In genomic region chr19:38389101-38389925, GRCh38 we compare ENCODE assay signal across 8 cellular contexts. TPM values are rescaled to one million over a fixed set of nuclear protein-coding genes. Genes with fewer than 3 reads are reported as not detected.
DNase-seq lines count a peak whose midpoint lies in the region; ATAC-seq, FAIRE-seq and TF ChIP-seq lines count a peak whose summit lies in the region.

No MANE protein-coding gene starts in this region.

- no peaks in the 10 kb centered on the region for H3K9me3 ChIP-seq in Caco-2
- no peaks in the 10 kb centered on the region for H3K9me3 ChIP-seq in keratinocyte (ENCODE audit: control insufficient read depth, low read depth, low read length)
- no peaks in the 10 kb centered on the region for H3K9me3 ChIP-seq in thymus (ENCODE audit: control insufficient read depth)

- peak overlapping the region; percentile 40 for H3K27ac ChIP-seq in keratinocyte (ENCODE audit: control insufficient read depth, insufficient read depth, low read length)
- H3K27ac ChIP-seq in thymus (ENCODE audit: low read depth) = no peak overlapping the region

- H3K36me3 ChIP-seq in Caco-2 (ENCODE audit: control insufficient read depth, insufficient read depth, low read length) = peaks cover 4% of the 10 kb centered on the region; the same call in 1 of the 2 replicates
- H3K36me3 ChIP-seq in keratinocyte (ENCODE audit: control insufficient read depth in 2 of 2, extremely low read depth in 1 of 2, insufficient read depth in 2 of 2, low read length in 2 of 2) = peaks cover 7 to 8% of the 10 kb centered on the region in 2 experiments
- H3K36me3 ChIP-seq in thymus (ENCODE audit: control insufficient read depth, insufficient read depth) = peaks cover 4% of the 10 kb centered on the region

- WGBS in thymus = 11% methylated on average over 28 of the region's 28 CpGs

- no TSS peak for BruUV-seq in Caco-2 (replicated peaks; lab: Mats Ljungman, UMichigan)

- CTCF ChIA-PET in Caco-2 (lab: Charles Lee) = interaction anchor here (1.1 to 2.2 kb wide), 2 partner anchors 13 to 14 kb away, joined by 7 to 39 read pairs; partner anchors contain the start of gene FAM98C

- no peaks in the 10 kb centered on the region for H3K27me3 Mint-ChIP-seq in Caco-2 (ENCODE audit: insufficient read depth, unreplicated experiment)

- H3K27me3 ChIP-seq in Caco-2 (replicated peaks; ENCODE audit: control insufficient read depth, insufficient read depth, low read length) (no peaks in the 10 kb centered on the region), keratinocyte (ENCODE audit: control insufficient read depth, extremely low read depth, insufficient read depth, low read length) (no peaks in the 10 kb centered on the region), thymus (ENCODE audit: control insufficient read depth, insufficient read depth) (peaks cover 71% of the 10 kb centered on the region)

- POLR2A ChIA-PET in Caco-2 (lab: Charles Lee) = interaction anchor here (0.5 to 1.4 kb wide), 3 partner anchors 13 to 78 kb away, joined by 3 to 8 read pairs (median 4); partner anchors contain the start of gene PSMD8

- H3K4me2 ChIP-seq in keratinocyte (ENCODE audit: control insufficient read depth, extremely low read depth, insufficient read depth, low read depth, low read length) = peak overlapping the region; percentile 94

- no peak overlapping the region for H3K27ac Mint-ChIP-seq in Caco-2 (ENCODE audit: unreplicated experiment)

- intact Hi-C loops in Caco-2 (cut with micrococcal nuclease; ENCODE audit: unreplicated experiment) = no loop called here

- DNase-seq in Caco-2 = no peak
- DNase-seq in Jurkat, Clone E6-1 (ENCODE audit: low read depth, low spot score) = no peak
- peak; percentile 85 for DNase-seq in astrocyte of the hippocampus (ENCODE audit: low read depth, low spot score)
- no peak for DNase-seq in keratinocyte (ENCODE audit: low read depth, low spot score)
- DNase-seq in NOMO-1 (lab: John Stamatoyannopoulos, UW; ENCODE audit: unreplicated experiment in 2 of 2) = no peak

- H3K4me3 ChIP-seq in Caco-2 (ENCODE audit: low read depth, low read length) (peak overlapping the region; percentile 60), keratinocyte (ENCODE audit: control insufficient read depth in 2 of 3, extremely low read depth in 1 of 3, insufficient read depth in 2 of 3, low read depth in 1 of 3, low read length in 3 of 3) (peak overlapping the region; percentile 67 to 88 (median 74)), thymus (ENCODE audit: low read length) (peak overlapping the region; percentile 49)
- peak overlapping the region; percentile 62 for H3K4me3 ChIP-seq in Jurkat, Clone E6-1 (ENCODE audit: low read length)

- FAIRE-seq in keratinocyte (lab: Jason Lieb, UNC) = peak; percentile 71

- H2AFZ ChIP-seq in keratinocyte (ENCODE audit: control insufficient read depth, low read length) = peak overlapping the region; percentile 53

- H4K20me1 ChIP-seq in keratinocyte (ENCODE audit: control insufficient read depth, extremely low read depth, insufficient read depth, low read length) = peaks cover 7% of the 10 kb centered on the region

- H3K79me2 ChIP-seq in keratinocyte (ENCODE audit: control insufficient read depth, insufficient read depth, low read length) = peaks cover 4% of the 10 kb centered on the region

- H3K4me1 ChIP-seq in Caco-2 (peaks cover 29% of the 10 kb centered on the region), keratinocyte (ENCODE audit: control insufficient read depth, extremely low read depth, insufficient read depth, low read length) (peaks cover 16% of the 10 kb centered on the region), thymus (ENCODE audit: control insufficient read depth, insufficient read depth, low read length) (peaks cover 18% of the 10 kb centered on the region)

- H3K9ac ChIP-seq in keratinocyte (ENCODE audit: control insufficient read depth, extremely low read depth, insufficient read depth, low read length) = peak overlapping the region; percentile 71

- H3K36me3 Mint-ChIP-seq in Caco-2 (ENCODE audit: insufficient read depth, unreplicated experiment) = peaks cover 28% of the 10 kb centered on the region

- peaks cover 2% of the 10 kb centered on the region for H3K9me1 ChIP-seq in keratinocyte (ENCODE audit: control insufficient read depth, extremely low read depth, insufficient read depth, low read length)

- peak overlapping the region; percentile 52 for H3K4me3 Mint-ChIP-seq in Caco-2 (ENCODE audit: unreplicated experiment)

- ATAC-seq in HG03097 (IDR thresholded peaks at IDR 0.05; ENCODE audit: low FRiP score, unreplicated experiment) (no peak), HG03521 (IDR thresholded peaks at IDR 0.05; ENCODE audit: unreplicated experiment) (no peak)

- H3K9me3 Mint-ChIP-seq in Caco-2 (ENCODE audit: unreplicated experiment) = no peaks in the 10 kb centered on the region

- TF ChIP-seq CTCF in Caco-2 (IDR thresholded peaks at IDR 0.05; ENCODE audit: insufficient read depth in 1 of 2, low read depth in 1 of 2, low read length in 1 of 2, severe bottlenecking in 1 of 2, unreplicated experiment in 1 of 2) (no peak), keratinocyte (optimal IDR thresholded peaks at IDR 0.05 in 1 of 3, IDR thresholded peaks at IDR 0.05 in 1 of 3, conservative IDR thresholded peaks at IDR 0.05 in 1 of 3; ENCODE audit: extremely low read depth in 1 of 3, insufficient read depth in 2 of 3, low read length in 3 of 3) (no peak)

- peaks cover 23% of the 10 kb centered on the region for H3K4me1 Mint-ChIP-seq in Caco-2 (ENCODE audit: low read depth, unreplicated experiment)

- dilution Hi-C loops in keratinocyte (cut with MboI; ENCODE audit: extremely low pct_ligation_motif_present, low sequenced_read_pairs) = no loop called here

RNA-seq across cellular contexts. Expression of gene SPRED3, which starts 0.8 kb away (rescaled TPM):
- total RNA-seq in Caco-2 (2022) = 2.9 and 3.5 TPM in 2 replicates
- polyA plus RNA-seq in Jurkat, Clone E6-1 (2012; ENCODE audit: insufficient read depth, insufficient read length) = 2.0 TPM
- polyA plus RNA-seq in keratinocyte (2.0 to 2.6 TPM (median 2.1 TPM) in 3 replicates), thymus (0.27 TPM)
- polyA plus RNA-seq in keratinocyte (2011; ENCODE audit: low read depth) = 0.29 TPM
- 2.2 and 2.4 TPM in 2 replicates for polyA plus RNA-seq in keratinocyte (2011; cell fraction: cytosol; rRNA removed)
- 9.5 and 11.3 TPM in 2 replicates for polyA plus RNA-seq in keratinocyte (2011; cell fraction: nucleus; rRNA removed)
- 1.7 and 3.0 TPM in 2 replicates for polyA plus RNA-seq in keratinocyte (2012; ENCODE audit: low replicate concordance)
- 1.4 to 6.3 TPM (median 2.3 TPM) in 3 replicates for polyA minus RNA-seq in keratinocyte
- 3.1 TPM for polyA minus RNA-seq in keratinocyte (2011; cell fraction: cytosol; rRNA and poly(A)+ RNA removed)
- polyA minus RNA-seq in keratinocyte (2011; cell fraction: nucleus; rRNA and poly(A)+ RNA removed) = 3.4 and 3.7 TPM in 2 replicates

RNA-seq across cellular contexts. Expression of gene GGN, which starts 1.5 kb away (rescaled TPM):
- 0.79 TPM in 1 of 2 replicates, not detected in the other for total RNA-seq in Caco-2 (2022)
- polyA plus RNA-seq in Jurkat, Clone E6-1 (2012; ENCODE audit: insufficient read depth, insufficient read length) = not detected
- polyA plus RNA-seq in keratinocyte (0.07 to 0.22 TPM in 2 of 3 replicates, not detected in the other), thymus (0.07 TPM)
- not detected for polyA plus RNA-seq in keratinocyte (2011; ENCODE audit: low read depth)
- 0.02 and 0.45 TPM in 2 replicates for polyA plus RNA-seq in keratinocyte (2011; cell fraction: cytosol; rRNA removed)
- polyA plus RNA-seq in keratinocyte (2011; cell fraction: nucleus; rRNA removed) = 0.10 and 0.19 TPM in 2 replicates
- 0.74 and 1.1 TPM in 2 replicates for polyA plus RNA-seq in keratinocyte (2012; ENCODE audit: low replicate concordance)
- polyA minus RNA-seq in keratinocyte = not detected in 3 replicates
- polyA minus RNA-seq in keratinocyte (2011; cell fraction: cytosol; rRNA and poly(A)+ RNA removed) = not detected
- not detected in 2 replicates for polyA minus RNA-seq in keratinocyte (2011; cell fraction: nucleus; rRNA and poly(A)+ RNA removed)

RNA-seq across cellular contexts. Expression of gene FAM98C, which starts 13.6 kb away (rescaled TPM):
- total RNA-seq in Caco-2 (2022) = 17.3 and 19.7 TPM in 2 replicates
- polyA plus RNA-seq in Jurkat, Clone E6-1 (2012; ENCODE audit: insufficient read depth, insufficient read length) = 42.8 TPM
- polyA plus RNA-seq in keratinocyte (4.5 to 9.5 TPM (median 5.8 TPM) in 3 replicates), thymus (22.0 TPM)
- polyA plus RNA-seq in keratinocyte (2011; ENCODE audit: low read depth) = 2.0 TPM
- polyA plus RNA-seq in keratinocyte (2011; cell fraction: cytosol; rRNA removed) = 2.7 and 8.1 TPM in 2 replicates
- polyA plus RNA-seq in keratinocyte (2011; cell fraction: nucleus; rRNA removed) = 9.7 and 12.4 TPM in 2 replicates
- polyA plus RNA-seq in keratinocyte (2012; ENCODE audit: low replicate concordance) = 8.2 and 10.2 TPM in 2 replicates
- 2.3 to 6.9 TPM (median 4.2 TPM) in 3 replicates for polyA minus RNA-seq in keratinocyte
- polyA minus RNA-seq in keratinocyte (2011; cell fraction: cytosol; rRNA and poly(A)+ RNA removed) = 9.0 TPM
- 1.5 and 3.4 TPM in 2 replicates for polyA minus RNA-seq in keratinocyte (2011; cell fraction: nucleus; rRNA and poly(A)+ RNA removed)

RNA-seq across cellular contexts. Expression of gene PSMD8, which starts 14.9 kb away (rescaled TPM):
- 264 and 274 TPM in 2 replicates for total RNA-seq in Caco-2 (2022)
- 367 TPM for polyA plus RNA-seq in Jurkat, Clone E6-1 (2012; ENCODE audit: insufficient read depth, insufficient read length)
- polyA plus RNA-seq in keratinocyte (346 to 528 TPM (median 350 TPM) in 3 replicates), thymus (64.5 TPM)
- polyA plus RNA-seq in keratinocyte (2011; ENCODE audit: low read depth) = 76.8 TPM
- 357 and 365 TPM in 2 replicates for polyA plus RNA-seq in keratinocyte (2011; cell fraction: cytosol; rRNA removed)
- 215 and 228 TPM in 2 replicates for polyA plus RNA-seq in keratinocyte (2011; cell fraction: nucleus; rRNA removed)
- polyA plus RNA-seq in keratinocyte (2012; ENCODE audit: low replicate concordance) = 250 and 304 TPM in 2 replicates
- polyA minus RNA-seq in keratinocyte = 251 to 377 TPM (median 251 TPM) in 3 replicates
- polyA minus RNA-seq in keratinocyte (2011; cell fraction: cytosol; rRNA and poly(A)+ RNA removed) = 190 TPM
- polyA minus RNA-seq in keratinocyte (2011; cell fraction: nucleus; rRNA and poly(A)+ RNA removed) = 80.1 and 90.7 TPM in 2 replicates

RNA-seq across cellular contexts. Expression of gene RASGRP4, which starts 36.7 kb away (rescaled TPM):
- total RNA-seq in Caco-2 (2022) = not detected in 2 replicates
- polyA plus RNA-seq in Jurkat, Clone E6-1 (2012; ENCODE audit: insufficient read depth, insufficient read length) = 0.96 TPM
- not detected in 3 replicates for polyA plus RNA-seq in keratinocyte
- polyA plus RNA-seq in keratinocyte (2011; ENCODE audit: low read depth) = not detected
- not detected in 2 replicates for polyA plus RNA-seq in keratinocyte (2011; cell fraction: cytosol; rRNA removed)
- not detected in 2 replicates for polyA plus RNA-seq in keratinocyte (2011; cell fraction: nucleus; rRNA removed)
- polyA plus RNA-seq in keratinocyte (2012; ENCODE audit: low replicate concordance) = 0.17 TPM in 1 of 2 replicates, not detected in the other
- not detected in 3 replicates for polyA minus RNA-seq in keratinocyte
- polyA minus RNA-seq in keratinocyte (2011; cell fraction: cytosol; rRNA and poly(A)+ RNA removed) = not detected
- not detected in 2 replicates for polyA minus RNA-seq in keratinocyte (2011; cell fraction: nucleus; rRNA and poly(A)+ RNA removed)
- polyA plus RNA-seq in thymus = 1.7 TPM
